Comparison of ENCODE assay signal across 20 cellular contexts in the genomic region with DNA sequence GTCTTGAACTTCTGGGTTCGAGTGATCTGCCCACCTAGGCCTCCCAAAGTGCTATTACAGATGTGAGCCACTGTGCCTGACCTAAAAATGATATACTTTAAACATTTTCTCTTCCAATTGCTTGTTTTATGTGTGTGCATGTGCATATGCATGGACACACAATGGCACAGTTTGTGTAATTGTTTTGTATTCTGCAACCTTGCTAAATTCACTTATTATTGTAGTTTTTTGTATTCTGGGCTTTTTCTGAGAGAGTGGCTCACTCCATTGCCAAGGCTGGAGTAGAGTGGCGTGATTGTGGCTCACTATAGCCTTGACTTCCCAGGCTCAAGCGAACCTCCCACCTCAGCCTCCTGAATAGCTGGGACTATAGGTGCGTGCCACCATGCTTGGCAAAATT. TPM values are rescaled to one million over a fixed set of nuclear protein-coding genes. Genes with fewer than 3 reads are reported as not detected.
A peak's percentile ranks its signal among the peaks of the same experiment; 100 is the strongest.
DNase-seq lines count a peak whose midpoint lies in the region; ATAC-seq, FAIRE-seq and TF ChIP-seq lines count a peak whose summit lies in the region.
"Had no signal": no experiment of that assay in that cellular context is flagged by ENCODE, and none has a peak within 500 bp of the region (broad histone marks: within the 10 kb centered on the region; RNA-seq: fewer than 3 reads in every experiment).

No MANE protein-coding gene starts in this region.

- H3K4me2 ChIP-seq in A549 (no peak overlapping the region), K562 (ENCODE audit: insufficient read depth, low read length) (no peak overlapping the region)
- H3K4me2 ChIP-seq: GM23338 had no signal

- POLR2A ChIA-PET in A549 (lab: Yijun Ruan, JAX), result no interaction called here
- POLR2A ChIA-PET in K562 (lab: Yijun Ruan, JAX), result interaction anchor here (0.6 to 0.7 kb wide), 2 partner anchors 8 to 10 kb away, joined by 3 read pairs; partner anchors contain the start of gene HAT1

- H3K36me3 Mint-ChIP-seq in activated T-cell treated with anti-CD3 and anti-CD28 coated beads, Interleukin-2, amount 50 U/mL, for 72 hours (ENCODE audit: insufficient read depth in 2 of 2), result peaks cover 5 to 27% of the 10 kb centered on the region in 2 donors

- TF ChIP-seq EP300 in A549 (IDR thresholded peaks at IDR 0.05) (no peak), K562 (IDR thresholded peaks at IDR 0.05; ENCODE audit: low read length) (no peak)

- WGBS in A549 (ENCODE audit: missing lambda C conversion rate), result 86% methylated on average over 4 of the region's 4 CpGs
- WGBS in K562 (ENCODE audit: insufficient coverage, low coverage, missing lambda C conversion rate), result 94% methylated on average over 4 of the region's 4 CpGs

- H3K27me3 Mint-ChIP-seq in activated T-cell treated with anti-CD3 and anti-CD28 coated beads, Interleukin-2, amount 50 U/mL, for 72 hours (ENCODE audit: low read depth), result no peaks in the 10 kb centered on the region
- H3K27me3 Mint-ChIP-seq: CD4-positive, alpha-beta memory T cell had no signal

- intact Hi-C loops in K562 (cut with micrococcal nuclease), result no loop called here
- intact Hi-C loops in dorsolateral prefrontal cortex (cut with DNase I), result no loop called here

- H2AFZ ChIP-seq in K562 (ENCODE audit: low read depth, low read length), result no peak overlapping the region
- H2AFZ ChIP-seq: GM23338 had no signal

- peak overlapping the region; percentile 29 for H3K27ac Mint-ChIP-seq in activated T-cell treated with anti-CD3 and anti-CD28 coated beads, Interleukin-2, amount 50 U/mL, for 72 hours
- H3K27ac Mint-ChIP-seq: GM23338 had no signal

- H3K4me1 ChIP-seq in A549 (no peaks in the 10 kb centered on the region), K562 (replicated peaks in 1 of 2; ENCODE audit: control insufficient read depth in 2 of 2, insufficient read depth in 2 of 2, low read length in 2 of 2) (no peaks in the 10 kb centered on the region; a peak in 1 of 5 replicates)

- peaks cover 75% of the 10 kb centered on the region for H3K36me3 ChIP-seq in K562 (ENCODE audit: control insufficient read depth, insufficient read depth, low read length)

- no peaks in the 10 kb centered on the region for H3K9me3 Mint-ChIP-seq in activated T-cell treated with anti-CD3 and anti-CD28 coated beads, Interleukin-2, amount 50 U/mL, for 72 hours
- H3K9me3 Mint-ChIP-seq: CD4-positive, alpha-beta memory T cell; GM23338; H9 had no signal

- CTCF ChIA-PET in A549 (lab: Yijun Ruan, JAX) (no interaction called here), K562 (lab: Yijun Ruan, JAX; ENCODE audit: low intra/inter-chr PET ratio) (no interaction called here)

- DNase-seq in activated T-cell treated with anti-CD3 and anti-CD28 coated beads, Interleukin-2, amount 50 U/mL, for 72 hours, result no peak
- DNase-seq in activated T-cell treated with anti-CD3 and anti-CD28 coated beads, Interleukin-2, amount 50 U/mL, for 48 hours, result no peak
- DNase-seq in A549 (ENCODE audit: low read depth in 1 of 2, low spot score in 1 of 2), result no peak
- no peak for DNase-seq in GM12892 (ENCODE audit: insufficient read length)
- DNase-seq in K562 (ENCODE audit: extremely low read depth in 1 of 4, low spot score in 3 of 4), result no peak
- no peak for DNase-seq in dorsolateral prefrontal cortex
- no peak for DNase-seq in midbrain (lab: John Stamatoyannopoulos, UW)
- no peak for DNase-seq in RPMI8226
- DNase-seq: 8988T; C1 segment of cervical spinal cord; Calu3; CD4-positive, alpha-beta memory T cell; COR-L47; DMS53; DMS79 treated with DMSO at 0.1 percent for 48 hours; H9 had no signal

- no peak overlapping the region for H3K4me3 Mint-ChIP-seq in activated T-cell treated with anti-CD3 and anti-CD28 coated beads, Interleukin-2, amount 50 U/mL, for 72 hours
- H3K4me3 Mint-ChIP-seq: GM23338, H9 had no signal

- no peak for ATAC-seq in activated T-cell treated with anti-CD3 and anti-CD28 coated beads, Interleukin-2, amount 50 U/mL, for 72 hours (replicated peaks in 1 of 2)
- ATAC-seq in A549 (no peak), K562 (no peak)
- ATAC-seq: GM23338, HCT116 had no signal

- H3K27ac ChIP-seq in A549 (no peak overlapping the region), K562 (ENCODE audit: extremely low read depth, low read depth, low read length) (no peak overlapping the region), dorsolateral prefrontal cortex (no peak overlapping the region)

- TF ChIP-seq CTCF in A549 (IDR thresholded peaks at IDR 0.05) (no peak), K562 (IDR thresholded peaks at IDR 0.05 in 2 of 3, conservative IDR thresholded peaks at IDR 0.05 in 1 of 3; ENCODE audit: insufficient read depth in 2 of 3, low read depth in 1 of 3, low read length in 3 of 3) (no peak), dorsolateral prefrontal cortex (IDR thresholded peaks at IDR 0.05 in 54 of 56, conservative IDR thresholded peaks at IDR 0.05 in 2 of 56; ENCODE audit: low read depth in 1 of 56, partially characterized antibody in 56 of 56) (no peak)

- peaks cover 51% of the 10 kb centered on the region for H3K4me1 Mint-ChIP-seq in activated T-cell treated with anti-CD3 and anti-CD28 coated beads, Interleukin-2, amount 50 U/mL, for 72 hours (ENCODE audit: low read depth)
- H3K4me1 Mint-ChIP-seq: GM23338, H9 had no signal

- no peak overlapping the region for H3K9ac ChIP-seq in K562 (ENCODE audit: insufficient read depth in 1 of 2, low read depth in 2 of 2, low read length in 2 of 2)

- peaks cover 95% of the 10 kb centered on the region for H3K79me2 ChIP-seq in K562 (ENCODE audit: control insufficient read depth, insufficient read depth, low read length)

- TF ChIP-seq RAD21 in A549 (conservative IDR thresholded peaks at IDR 0.05 in 1 of 2, IDR thresholded peaks at IDR 0.05 in 1 of 2), result no peak
- no peak for TF ChIP-seq RAD21 in K562 (CRISPR knock-in tag; conservative IDR thresholded peaks at IDR 0.05 in 1 of 2, IDR thresholded peaks at IDR 0.05 in 1 of 2)

- no peak for FAIRE-seq in A549 (lab: Jason Lieb, UNC)
- peak; percentile 14 for FAIRE-seq in GM12892 (lab: Jason Lieb, UNC)
- FAIRE-seq in K562 (lab: Jason Lieb, UNC), result no peak
- FAIRE-seq: GM18507, GM19239 had no signal

- in situ Hi-C loops in K562 (cut with MboI), result no loop called here

- no peaks in the 10 kb centered on the region for H3K9me1 ChIP-seq in K562 (ENCODE audit: control insufficient read depth, insufficient read depth, low read length)

- no TSS peak for BruUV-seq in K562 (replicated peaks; lab: Mats Ljungman, UMichigan)

- TF ChIP-seq POLR2A in A549 (IDR thresholded peaks at IDR 0.05; ENCODE audit: low read length), result no peak
- TF ChIP-seq POLR2A in GM12892 (IDR thresholded peaks at IDR 0.05; ENCODE audit: low read depth, low read length), result no peak
- TF ChIP-seq POLR2A in K562 (conservative IDR thresholded peaks at IDR 0.05), result no peak

- H3K4me3 ChIP-seq in A549, result no peak overlapping the region
- H3K4me3 ChIP-seq in K562, result no peak overlapping the region
- no peak overlapping the region for H3K4me3 ChIP-seq in dorsolateral prefrontal cortex
- H3K4me3 ChIP-seq: GM23338 had no signal

- H3K9me3 ChIP-seq in A549 (no peaks in the 10 kb centered on the region), K562 (replicated peaks; ENCODE audit: control insufficient read depth, insufficient read depth, low read depth, low read length) (no peaks in the 10 kb centered on the region)

- H3K27me3 ChIP-seq in K562 (ENCODE audit: control insufficient read depth in 2 of 2, insufficient read depth in 2 of 2, low read length in 2 of 2), result no peaks in the 10 kb centered on the region
- no peaks in the 10 kb centered on the region for H3K27me3 ChIP-seq in dorsolateral prefrontal cortex

- H4K20me1 ChIP-seq in K562 (replicated peaks; ENCODE audit: control insufficient read depth, insufficient read depth, low read length), result no peaks in the 10 kb centered on the region

RNA-seq across cellular contexts. Expression of gene HAT1, which starts 8.1 kb away (rescaled TPM):
- total RNA-seq in activated T-cell treated with anti-CD3 and anti-CD28 coated beads, Interleukin-2, amount 50 U/mL, for 72 hours, result 10 to 100 TPM; 46.9 to 52.5 TPM
- polyA plus RNA-seq in A549 (2011; rRNA removed) (99.1 and 139 TPM in 2 replicates), A549 (2017; fragmentation: RNase III; extraction: RNeasy Plus Mini Kit Qiagen cat#74134 plus additional on column Dnase treatment) (93.6 to 95.4 TPM (median 94.3 TPM) in 3 replicates), K562 (2011; rRNA removed) (176 and 298 TPM in 2 replicates), K562 (2014; fragmentation: Illumina TruSeq; extraction: Trizol) (243 and 269 TPM in 2 replicates), K562 (2014; fragmentation: Nextera tagmentation; extraction: Ambion mirVana) (100 to 1,000 TPM; 369 to 384 TPM), K562 (2014; rRNA removed) (217 and 244 TPM in 2 replicates)
- 40.9 and 47.8 TPM in 2 replicates for polyA plus RNA-seq in A549 (2012; cell fraction: cytosol; rRNA removed)
- 15.5 and 23.3 TPM in 2 replicates for polyA plus RNA-seq in A549 (2012; cell fraction: nucleus; rRNA removed)
- 20.3 and 26.2 TPM in 2 replicates for polyA minus RNA-seq in A549 (2011; rRNA and poly(A)+ RNA removed)
- 81.2 TPM for polyA plus RNA-seq in GM12892 (2012; ENCODE audit: missing spikeins)
- total RNA-seq in K562 (2011; cell fraction: chromatin; rRNA removed; ENCODE audit: low replicate concordance), result 45.2 and 99.1 TPM in 2 replicates
- 30.7 and 34.7 TPM in 2 replicates for total RNA-seq in K562 (2011; cell fraction: nucleolus; rRNA removed)
- total RNA-seq in K562 (2011; cell fraction: nucleoplasm; rRNA removed), result 57.9 and 59.7 TPM in 2 replicates
- total RNA-seq in K562 (2014; rRNA removed) (104 and 125 TPM in 2 replicates), K562 (2014; rRNA removed; fragmentation: Illumina TruSeq; extraction: Trizol) (216 and 262 TPM in 2 replicates), K562 (2015; rRNA removed; fragmentation: Illumina TruSeq; extraction: Trizol) (159 and 171 TPM in 2 replicates), K562 (2021) (148 and 162 TPM in 2 replicates), dorsolateral prefrontal cortex (10 to 100 TPM; 13.9 to 33.5 (median 22.1) TPM)
- 44.8 and 95.3 TPM in 2 replicates for polyA plus RNA-seq in K562 (2011; cell fraction: cytosol; rRNA removed)
- 22.2 and 34.5 TPM in 2 replicates for polyA plus RNA-seq in K562 (2011; cell fraction: nucleus; rRNA removed)
- polyA plus RNA-seq in K562 (2012), result 157 and 173 TPM in 2 replicates
- polyA minus RNA-seq in K562 (2011; rRNA and poly(A)+ RNA removed), result 190 and 212 TPM in 2 replicates
- 43.4 and 67.5 TPM in 2 replicates for polyA minus RNA-seq in K562 (2011; cell fraction: cytosol; rRNA and poly(A)+ RNA removed)
- polyA minus RNA-seq in K562 (2011; cell fraction: nucleus; rRNA and poly(A)+ RNA removed), result 25.4 and 46.1 TPM in 2 replicates

RNA-seq across cellular contexts. Expression of gene SLC25A12, which starts 36.3 kb away (rescaled TPM):
- 10 to 100 TPM; 27.4 to 36.4 TPM for total RNA-seq in activated T-cell treated with anti-CD3 and anti-CD28 coated beads, Interleukin-2, amount 50 U/mL, for 72 hours
- 26.8 and 27.5 TPM in 2 replicates for polyA plus RNA-seq in A549 (2011; rRNA removed)
- 11.6 and 14.0 TPM in 2 replicates for polyA plus RNA-seq in A549 (2012; cell fraction: cytosol; rRNA removed)
- 13.2 and 21.1 TPM in 2 replicates for polyA plus RNA-seq in A549 (2012; cell fraction: nucleus; rRNA removed)
- polyA plus RNA-seq in A549 (2017; fragmentation: RNase III; extraction: RNeasy Plus Mini Kit Qiagen cat#74134 plus additional on column Dnase treatment), result 12.5 to 13.8 TPM (median 12.9 TPM) in 3 replicates
- 15.9 and 19.6 TPM in 2 replicates for polyA minus RNA-seq in A549 (2011; rRNA and poly(A)+ RNA removed)
- 22.6 TPM for polyA plus RNA-seq in GM12892 (2012; ENCODE audit: missing spikeins)
- total RNA-seq in K562 (2011; cell fraction: chromatin; rRNA removed; ENCODE audit: low replicate concordance), result 36.2 and 70.5 TPM in 2 replicates
- 12.8 and 19.2 TPM in 2 replicates for total RNA-seq in K562 (2011; cell fraction: nucleolus; rRNA removed)
- 30.2 and 31.1 TPM in 2 replicates for total RNA-seq in K562 (2011; cell fraction: nucleoplasm; rRNA removed)
- 13.5 and 17.5 TPM in 2 replicates for total RNA-seq in K562 (2014; rRNA removed)
- total RNA-seq in K562 (2014; rRNA removed; fragmentation: Illumina TruSeq; extraction: Trizol), result 23.8 and 24.6 TPM in 2 replicates
- 22.6 and 22.7 TPM in 2 replicates for total RNA-seq in K562 (2015; rRNA removed; fragmentation: Illumina TruSeq; extraction: Trizol)
- 20.5 and 21.3 TPM in 2 replicates for total RNA-seq in K562 (2021)
- 27.1 and 36.5 TPM in 2 replicates for polyA plus RNA-seq in K562 (2011; rRNA removed)
- 14.3 and 17.6 TPM in 2 replicates for polyA plus RNA-seq in K562 (2011; cell fraction: cytosol; rRNA removed)
- polyA plus RNA-seq in K562 (2011; cell fraction: nucleus; rRNA removed), result 33.7 and 36.3 TPM in 2 replicates
- 14.2 and 15.0 TPM in 2 replicates for polyA plus RNA-seq in K562 (2012)
- polyA plus RNA-seq in K562 (2014; fragmentation: Illumina TruSeq; extraction: Trizol), result 20.3 and 21.7 TPM in 2 replicates
- polyA plus RNA-seq in K562 (2014; fragmentation: Nextera tagmentation; extraction: Ambion mirVana), result 10 to 100 TPM; 18.3 to 31.5 TPM
- polyA plus RNA-seq in K562 (2014; rRNA removed), result 17.6 and 23.2 TPM in 2 replicates
- polyA minus RNA-seq in K562 (2011; rRNA and poly(A)+ RNA removed), result 41.6 and 43.3 TPM in 2 replicates
- polyA minus RNA-seq in K562 (2011; cell fraction: cytosol; rRNA and poly(A)+ RNA removed), result 12.9 and 19.3 TPM in 2 replicates
- polyA minus RNA-seq in K562 (2011; cell fraction: nucleus; rRNA and poly(A)+ RNA removed), result 17.6 and 21.2 TPM in 2 replicates
- total RNA-seq in dorsolateral prefrontal cortex, result 100 to 1,000 TPM in 71 of 120 experiments, 10 to 100 TPM in 49; 37.2 to 159 (median 105) TPM
